1 cellular context compared by ENCODE assay signal in the genomic region with DNA sequence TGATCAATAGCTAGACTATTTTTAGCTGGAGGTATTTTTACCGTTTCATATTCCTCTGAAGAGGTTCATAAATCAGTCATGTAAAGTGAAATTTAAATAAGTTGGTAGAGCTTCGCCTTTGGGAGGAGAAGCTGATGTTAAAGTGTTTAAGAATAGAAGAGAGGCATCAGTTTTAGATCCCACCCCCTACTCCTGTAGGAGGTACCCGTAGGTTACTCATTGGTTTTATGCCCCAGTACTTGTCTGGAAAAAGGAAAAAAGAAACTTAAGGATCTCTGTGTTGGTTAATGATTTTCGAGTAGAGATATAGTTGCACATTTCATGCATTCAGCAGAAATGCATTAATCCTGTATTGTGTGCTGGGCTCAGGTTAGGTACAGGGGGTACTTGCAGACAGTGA.
TF ChIP-seq lines count a peak whose summit lies in the region.

No MANE protein-coding gene starts in this region.

TF ChIP-seq in GM23338, 12 proteins besides CTCF, POLR2A, EP300 and RAD21 (continued from another document):
- no peak for TF ChIP-seq POLR2AphosphoS5 (IDR thresholded peaks at IDR 0.05; ENCODE audit: low read depth)
- TF ChIP-seq EZH2 (IDR thresholded peaks at IDR 0.05; ENCODE audit: low read depth, unreplicated experiment) = no peak
- TF ChIP-seq, protein P1, sequence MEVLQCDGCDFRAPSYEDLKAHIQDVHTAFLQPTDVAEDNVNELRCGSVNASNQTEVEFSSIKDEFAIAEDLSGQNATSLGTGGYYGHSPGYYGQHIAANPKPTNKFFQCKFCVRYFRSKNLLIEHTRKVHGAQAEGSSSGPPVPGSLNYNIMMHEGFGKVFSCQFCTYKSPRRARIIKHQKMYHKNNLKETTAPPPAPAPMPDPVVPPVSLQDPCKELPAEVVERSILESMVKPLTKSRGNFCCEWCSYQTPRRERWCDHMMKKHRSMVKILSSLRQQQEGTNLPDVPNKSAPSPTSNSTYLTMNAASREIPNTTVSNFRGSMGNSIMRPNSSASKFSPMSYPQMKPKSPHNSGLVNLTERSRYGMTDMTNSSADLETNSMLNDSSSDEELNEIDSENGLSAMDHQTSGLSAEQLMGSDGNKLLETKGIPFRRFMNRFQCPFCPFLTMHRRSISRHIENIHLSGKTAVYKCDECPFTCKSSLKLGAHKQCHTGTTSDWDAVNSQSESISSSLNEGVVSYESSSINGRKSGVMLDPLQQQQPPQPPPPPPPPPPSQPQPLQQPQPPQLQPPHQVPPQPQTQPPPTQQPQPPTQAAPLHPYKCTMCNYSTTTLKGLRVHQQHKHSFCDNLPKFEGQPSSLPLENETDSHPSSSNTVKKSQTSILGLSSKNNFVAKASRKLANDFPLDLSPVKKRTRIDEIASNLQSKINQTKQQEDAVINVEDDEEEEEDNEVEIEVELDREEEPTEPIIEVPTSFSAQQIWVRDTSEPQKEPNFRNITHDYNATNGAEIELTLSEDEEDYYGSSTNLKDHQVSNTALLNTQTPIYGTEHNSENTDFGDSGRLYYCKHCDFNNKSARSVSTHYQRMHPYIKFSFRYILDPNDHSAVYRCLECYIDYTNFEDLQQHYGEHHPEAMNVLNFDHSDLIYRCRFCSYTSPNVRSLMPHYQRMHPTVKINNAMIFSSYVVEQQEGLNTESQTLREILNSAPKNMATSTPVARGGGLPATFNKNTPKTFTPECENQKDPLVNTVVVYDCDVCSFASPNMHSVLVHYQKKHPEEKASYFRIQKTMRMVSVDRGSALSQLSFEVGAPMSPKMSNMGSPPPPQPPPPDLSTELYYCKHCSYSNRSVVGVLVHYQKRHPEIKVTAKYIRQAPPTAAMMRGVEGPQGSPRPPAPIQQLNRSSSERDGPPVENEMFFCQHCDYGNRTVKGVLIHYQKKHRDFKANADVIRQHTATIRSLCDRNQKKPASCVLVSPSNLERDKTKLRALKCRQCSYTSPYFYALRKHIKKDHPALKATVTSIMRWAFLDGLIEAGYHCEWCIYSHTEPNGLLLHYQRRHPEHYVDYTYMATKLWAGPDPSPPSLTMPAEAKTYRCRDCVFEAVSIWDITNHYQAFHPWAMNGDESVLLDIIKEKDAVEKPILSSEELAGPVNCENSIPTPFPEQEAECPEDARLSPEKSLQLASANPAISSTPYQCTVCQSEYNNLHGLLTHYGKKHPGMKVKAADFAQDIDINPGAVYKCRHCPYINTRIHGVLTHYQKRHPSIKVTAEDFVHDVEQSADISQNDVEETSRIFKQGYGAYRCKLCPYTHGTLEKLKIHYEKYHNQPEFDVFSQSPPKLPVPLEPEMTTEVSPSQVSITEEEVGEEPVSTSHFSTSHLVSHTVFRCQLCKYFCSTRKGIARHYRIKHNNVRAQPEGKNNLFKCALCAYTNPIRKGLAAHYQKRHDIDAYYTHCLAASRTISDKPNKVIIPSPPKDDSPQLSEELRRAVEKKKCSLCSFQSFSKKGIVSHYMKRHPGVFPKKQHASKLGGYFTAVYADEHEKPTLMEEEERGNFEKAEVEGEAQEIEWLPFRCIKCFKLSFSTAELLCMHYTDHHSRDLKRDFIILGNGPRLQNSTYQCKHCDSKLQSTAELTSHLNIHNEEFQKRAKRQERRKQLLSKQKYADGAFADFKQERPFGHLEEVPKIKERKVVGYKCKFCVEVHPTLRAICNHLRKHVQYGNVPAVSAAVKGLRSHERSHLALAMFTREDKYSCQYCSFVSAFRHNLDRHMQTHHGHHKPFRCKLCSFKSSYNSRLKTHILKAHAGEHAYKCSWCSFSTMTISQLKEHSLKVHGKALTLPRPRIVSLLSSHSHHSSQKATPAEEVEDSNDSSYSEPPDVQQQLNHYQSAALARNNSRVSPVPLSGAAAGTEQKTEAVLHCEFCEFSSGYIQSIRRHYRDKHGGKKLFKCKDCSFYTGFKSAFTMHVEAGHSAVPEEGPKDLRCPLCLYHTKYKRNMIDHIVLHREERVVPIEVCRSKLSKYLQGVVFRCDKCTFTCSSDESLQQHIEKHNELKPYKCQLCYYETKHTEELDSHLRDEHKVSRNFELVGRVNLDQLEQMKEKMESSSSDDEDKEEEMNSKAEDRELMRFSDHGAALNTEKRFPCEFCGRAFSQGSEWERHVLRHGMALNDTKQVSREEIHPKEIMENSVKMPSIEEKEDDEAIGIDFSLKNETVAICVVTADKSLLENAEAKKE (CRISPR knock-in tag; IDR thresholded peaks at IDR 0.05) = no peak
TF ChIP-seq in GM23338: peak in this region for 0.
